ENCODE assay signal across 20 cellular contexts in genomic region chr7:135262623-135263320, GRCh38. TPM values are rescaled to one million over a fixed set of nuclear protein-coding genes. Genes with fewer than 3 reads are reported as not detected.
"Had no signal": no experiment of that assay in that cellular context is flagged by ENCODE, and none has a peak within 500 bp of the region (broad histone marks: within the 10 kb centered on the region; RNA-seq: fewer than 3 reads in every experiment).

No MANE protein-coding gene starts in this region.

- H3K27me3 ChIP-seq: body of pancreas, hepatocyte, neutrophil, right atrium auricular region, tibial artery, vagina had no signal

- H3K9me3 ChIP-seq: body of pancreas, neutrophil, vagina had no signal

- H3K27me3 Mint-ChIP-seq: activated CD8-positive, alpha-beta memory T cell treated with anti-CD3 and anti-CD28 coated beads, Interleukin-2, amount 10 ng/mL, durations not matched to agents 7 days and 5 days; activated T-cell treated with anti-CD3 and anti-CD28 coated beads, Interleukin-2, amount 50 U/mL, for 24 hours had no signal

- H3K36me3 Mint-ChIP-seq: mesothelial cell of epicardium; stimulated activated memory B cell treated with anti-CD40 and anti-IgM and Interleukin-4, amounts not matched to agents 10 μg/mL and 1 μg/mL and 100 μg/mL, for 72 hours had no signal

- H2AFZ ChIP-seq: hepatocyte had no signal

- DNase-seq: activated CD4-positive, alpha-beta T cell treated with anti-CD3 and anti-CD28 coated beads, Interleukin-2, amount 50 U/mL, for 48 hours; activated CD4-positive, CD25-positive, alpha-beta regulatory T cell treated with anti-CD3 and anti-CD28 coated beads, Interleukin-2, amount 50 U/mL, for 72 hours; activated CD8-positive, alpha-beta memory T cell treated with anti-CD3 and anti-CD28 coated beads, Interleukin-2, amount 10 ng/mL, durations not matched to agents 7 days and 5 days; activated T-cell treated with anti-CD3 and anti-CD28 coated beads, Interleukin-2, amount 50 U/mL, for 24 hours; amniotic stem cell; body of pancreas; effector memory CD4-positive, alpha-beta T cell; naive B cell; posterior cingulate gyrus; small intestine; tibial artery had no signal

- H3K36me3 ChIP-seq: neutrophil, right atrium auricular region, tibial artery, vagina had no signal

- H3K4me1 ChIP-seq: body of pancreas, tibial artery had no signal

- H3K27ac ChIP-seq: hepatocyte, neutrophil, right atrium auricular region, tibial artery, vagina had no signal

- H3K4me3 ChIP-seq: body of pancreas, hepatocyte, right atrium auricular region, tibial artery, vagina had no signal

- H3K4me2 ChIP-seq: hepatocyte had no signal

- H3K27ac Mint-ChIP-seq: activated CD8-positive, alpha-beta memory T cell treated with anti-CD3 and anti-CD28 coated beads, Interleukin-2, amount 10 ng/mL, durations not matched to agents 7 days and 5 days; activated naive CD4-positive, alpha-beta T cell treated with anti-CD3 and anti-CD28 coated beads, Interleukin-2, amount 50 U/mL, for 72 hours; activated T-cell treated with anti-CD3 and anti-CD28 coated beads, Interleukin-2, amount 50 U/mL, for 24 hours; mesothelial cell of epicardium; stimulated activated memory B cell treated with anti-CD40 and anti-IgM and Interleukin-4, amounts not matched to agents 10 μg/mL and 1 μg/mL and 100 μg/mL, for 72 hours had no signal

- H3K79me2 ChIP-seq: hepatocyte had no signal

- H3K4me3 Mint-ChIP-seq: activated CD8-positive, alpha-beta memory T cell treated with anti-CD3 and anti-CD28 coated beads, Interleukin-2, amount 10 ng/mL, durations not matched to agents 7 days and 5 days; activated T-cell treated with anti-CD3 and anti-CD28 coated beads, Interleukin-2, amount 50 U/mL, for 24 hours; mesothelial cell of epicardium; naive B cell; stimulated activated memory B cell treated with anti-CD40 and anti-IgM and Interleukin-4, amounts not matched to agents 10 μg/mL and 1 μg/mL and 100 μg/mL, for 72 hours had no signal

- ATAC-seq: activated CD8-positive, alpha-beta memory T cell treated with anti-CD3 and anti-CD28 coated beads, Interleukin-2, amount 10 ng/mL, durations not matched to agents 7 days and 5 days; body of pancreas; stimulated activated memory B cell treated with anti-CD40 and anti-IgM and Interleukin-4, amounts not matched to agents 10 μg/mL and 1 μg/mL and 100 μg/mL, for 72 hours had no signal

- H3K4me1 Mint-ChIP-seq: activated CD8-positive, alpha-beta memory T cell treated with anti-CD3 and anti-CD28 coated beads, Interleukin-2, amount 10 ng/mL, durations not matched to agents 7 days and 5 days; naive B cell; stimulated activated memory B cell treated with anti-CD40 and anti-IgM and Interleukin-4, amounts not matched to agents 10 μg/mL and 1 μg/mL and 100 μg/mL, for 72 hours had no signal

RNA-seq across cellular contexts. Expression of gene STRA8, which starts 29.1 kb away (rescaled TPM):
- total RNA-seq: activated CD8-positive, alpha-beta memory T cell treated with anti-CD3 and anti-CD28 coated beads, Interleukin-2, amount 10 ng/mL, durations not matched to agents 7 days and 5 days; activated naive CD4-positive, alpha-beta T cell treated with anti-CD3 and anti-CD28 coated beads, Interleukin-2, amount 50 U/mL, for 72 hours; body of pancreas; hepatocyte; kidney epithelial cell; mesothelial cell of epicardium; right atrium auricular region; vagina had no signal
- polyA plus RNA-seq: esophagus, hepatocyte, small intestine had no signal
